24 cellular contexts compared by ENCODE assay signal in the genomic region with DNA sequence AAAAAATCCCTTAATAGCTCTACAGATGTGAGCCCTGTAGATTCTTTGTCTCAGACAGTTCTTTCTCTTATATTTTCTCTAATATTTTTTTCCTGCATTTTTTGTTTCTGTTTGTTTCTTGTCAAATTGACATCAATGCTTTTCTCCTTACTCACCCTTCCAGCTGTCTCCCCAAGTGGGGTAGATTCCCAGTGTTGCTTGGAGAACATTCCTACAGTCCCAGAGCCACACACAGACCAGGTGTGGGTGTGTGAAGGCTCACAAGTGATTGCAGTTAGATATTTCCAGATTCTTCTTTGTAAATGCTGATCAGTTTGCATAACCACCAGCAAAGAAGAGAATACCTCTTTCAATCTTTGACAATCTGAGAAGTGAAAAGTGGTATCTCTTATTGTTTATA. TPM values are rescaled to one million over a fixed set of nuclear protein-coding genes. Genes with fewer than 3 reads are reported as not detected.
DNase-seq lines count a peak whose midpoint lies in the region; ATAC-seq and TF ChIP-seq lines count a peak whose summit lies in the region.
"Had no signal": no experiment of that assay in that cellular context is flagged by ENCODE, and none has a peak within 500 bp of the region (broad histone marks: within the 10 kb centered on the region; RNA-seq: fewer than 3 reads in every experiment).

No MANE protein-coding gene starts in this region.

- ATAC-seq in activated T-cell treated with anti-CD3 and anti-CD28 coated beads, Interleukin-2, amount 50 U/mL, for 72 hours (replicated peaks in 1 of 2): no peak
- no peak for ATAC-seq in activated CD8-positive, alpha-beta T cell treated with anti-CD3 and anti-CD28 coated beads for 36 hours
- ATAC-seq in GM21723 (IDR thresholded peaks at IDR 0.05; ENCODE audit: unreplicated experiment): no peak
- ATAC-seq in left colon: no peak
- ATAC-seq: effector memory CD8-positive, alpha-beta T cell; naive thymus-derived CD4-positive, alpha-beta T cell; stimulated activated memory B cell treated with anti-CD40 and anti-IgM and Interleukin-4, amounts not matched to agents 10 μg/mL and 1 μg/mL and 100 μg/mL, for 72 hours; WTC11 had no signal

- POLR2A ChIA-PET in activated CD8-positive, alpha-beta T cell treated with anti-CD3 and anti-CD28 coated beads for 36 hours (lab: Charles Lee): interaction anchor here (0.9 to 20.0 kb wide), 2 partner anchors 11 to 158 kb away, joined by 3 to 294 read pairs; a partner anchor contains a TSS

- H3K27me3 Mint-ChIP-seq in activated T-cell treated with anti-CD3 and anti-CD28 coated beads, Interleukin-2, amount 50 U/mL, for 72 hours (ENCODE audit: low read depth): no peaks in the 10 kb centered on the region
- H3K27me3 Mint-ChIP-seq in activated CD8-positive, alpha-beta T cell treated with anti-CD3 and anti-CD28 coated beads for 36 hours: no peaks in the 10 kb centered on the region
- H3K27me3 Mint-ChIP-seq: effector memory CD8-positive, alpha-beta T cell; naive thymus-derived CD4-positive, alpha-beta T cell; stimulated activated memory B cell treated with anti-CD40 and anti-IgM and Interleukin-4, amounts not matched to agents 10 μg/mL and 1 μg/mL and 100 μg/mL, for 72 hours had no signal

- no peaks in the 10 kb centered on the region for H3K9me3 ChIP-seq in spleen
- H3K9me3 ChIP-seq: ascending aorta, esophagus muscularis mucosa, transverse colon had no signal

- CTCF ChIA-PET in activated CD8-positive, alpha-beta T cell treated with anti-CD3 and anti-CD28 coated beads for 36 hours (lab: Charles Lee): interaction anchor here (1.3 to 2.3 kb wide), 3 partner anchors 8 to 316 kb away, joined by 4 to 8 read pairs (median 4); a partner anchor contains a TSS

- peak overlapping the region in 7 of 8 donors; percentile 33 to 76 (median 57) for H3K27ac ChIP-seq in spleen
- H3K27ac ChIP-seq: transverse colon had no signal

- peak overlapping the region; percentile 74 for H3K27ac Mint-ChIP-seq in activated T-cell treated with anti-CD3 and anti-CD28 coated beads, Interleukin-2, amount 50 U/mL, for 72 hours
- peak overlapping the region; percentile 52 for H3K27ac Mint-ChIP-seq in activated CD8-positive, alpha-beta T cell treated with anti-CD3 and anti-CD28 coated beads for 36 hours
- H3K27ac Mint-ChIP-seq: HFFc6; stimulated activated memory B cell treated with anti-CD40 and anti-IgM and Interleukin-4, amounts not matched to agents 10 μg/mL and 1 μg/mL and 100 μg/mL, for 72 hours had no signal

- no peak overlapping the region for H3K4me3 ChIP-seq in spleen
- H3K4me3 ChIP-seq: ascending aorta, esophagus muscularis mucosa, transverse colon had no signal

- H3K9me3 Mint-ChIP-seq in activated T-cell treated with anti-CD3 and anti-CD28 coated beads, Interleukin-2, amount 50 U/mL, for 72 hours: no peaks in the 10 kb centered on the region
- no peaks in the 10 kb centered on the region for H3K9me3 Mint-ChIP-seq in activated CD8-positive, alpha-beta T cell treated with anti-CD3 and anti-CD28 coated beads for 36 hours
- H3K9me3 Mint-ChIP-seq: effector memory CD8-positive, alpha-beta T cell; HFFc6; naive thymus-derived CD4-positive, alpha-beta T cell; stimulated activated memory B cell treated with anti-CD40 and anti-IgM and Interleukin-4, amounts not matched to agents 10 μg/mL and 1 μg/mL and 100 μg/mL, for 72 hours; WTC11 had no signal

- no peak for TF ChIP-seq CTCF in activated CD8-positive, alpha-beta T cell treated with anti-CD3 and anti-CD28 coated beads for 36 hours (IDR thresholded peaks at IDR 0.05)
- TF ChIP-seq CTCF in spleen (IDR thresholded peaks at IDR 0.05 in 8 of 11, conservative IDR thresholded peaks at IDR 0.05 in 3 of 11): no peak

- peaks cover 13% of the 10 kb centered on the region for H3K4me1 Mint-ChIP-seq in activated T-cell treated with anti-CD3 and anti-CD28 coated beads, Interleukin-2, amount 50 U/mL, for 72 hours (ENCODE audit: low read depth)
- peaks cover 10% of the 10 kb centered on the region for H3K4me1 Mint-ChIP-seq in activated CD8-positive, alpha-beta T cell treated with anti-CD3 and anti-CD28 coated beads for 36 hours (ENCODE audit: low read depth)
- H3K4me1 Mint-ChIP-seq: WTC11 had no signal

- intact Hi-C loops in activated CD8-positive, alpha-beta T cell treated with anti-CD3 and anti-CD28 coated beads for 36 hours (cut with micrococcal nuclease): no loop called here
- intact Hi-C loops in spleen (cut with DNase I; ENCODE audit: low total_unique reads): no loop called here
- intact Hi-C loops in left colon (cut with DNase I, micrococcal nuclease): no loop called here

- H3K36me3 Mint-ChIP-seq in activated T-cell treated with anti-CD3 and anti-CD28 coated beads, Interleukin-2, amount 50 U/mL, for 72 hours (ENCODE audit: insufficient read depth in 2 of 2): peaks cover 0 to 12% of the 10 kb centered on the region in 2 donors
- peaks cover 14% of the 10 kb centered on the region for H3K36me3 Mint-ChIP-seq in activated CD8-positive, alpha-beta T cell treated with anti-CD3 and anti-CD28 coated beads for 36 hours (ENCODE audit: low read depth)

- TF ChIP-seq POLR2A in spleen (IDR thresholded peaks at IDR 0.05): no peak

- peaks cover 0 to 31% (median 1%) of the 10 kb centered on the region in 6 donors for H3K4me1 ChIP-seq in spleen
- H3K4me1 ChIP-seq: transverse colon had no signal

- DNase-seq in activated T-cell treated with anti-CD3 and anti-CD28 coated beads, Interleukin-2, amount 50 U/mL, for 72 hours: no peak
- DNase-seq in activated T-cell treated with anti-CD3 and anti-CD28 coated beads, Interleukin-2, amount 50 U/mL, for 48 hours: no peak
- no peak for DNase-seq in activated CD8-positive, alpha-beta T cell treated with anti-CD3 and anti-CD28 coated beads for 36 hours
- DNase-seq in iris pigment epithelial cell (ENCODE audit: low read depth) (peak; percentile 29), spleen (no peak), hepatic stellate cell (ENCODE audit: low spot score) (no peak), left colon (no peak)
- DNase-seq: AML-193; DND-41; effector memory CD8-positive, alpha-beta T cell; HFFc6; KBM-7; kidney glomerular epithelial cell; mesendoderm; naive thymus-derived CD4-positive, alpha-beta T cell; NCI-H1436; NCI-H2171; stimulated activated CD4-positive, alpha-beta T cell treated with anti-CD3 and anti-CD28 coated beads, Interleukin-1b, Interleukin-23, amount 100 ng/mL, for 48 hours; transverse colon had no signal

- no peaks in the 10 kb centered on the region for H3K27me3 ChIP-seq in spleen (replicated peaks in 1 of 7)
- H3K27me3 ChIP-seq: ascending aorta, esophagus muscularis mucosa, transverse colon had no signal

- no peak overlapping the region for H3K4me3 Mint-ChIP-seq in activated T-cell treated with anti-CD3 and anti-CD28 coated beads, Interleukin-2, amount 50 U/mL, for 72 hours
- no peak overlapping the region for H3K4me3 Mint-ChIP-seq in activated CD8-positive, alpha-beta T cell treated with anti-CD3 and anti-CD28 coated beads for 36 hours
- H3K4me3 Mint-ChIP-seq: effector memory CD8-positive, alpha-beta T cell; HFFc6; naive thymus-derived CD4-positive, alpha-beta T cell; stimulated activated memory B cell treated with anti-CD40 and anti-IgM and Interleukin-4, amounts not matched to agents 10 μg/mL and 1 μg/mL and 100 μg/mL, for 72 hours; WTC11 had no signal

- peaks cover 0 to 92% (median 25%) of the 10 kb centered on the region in 6 donors for H3K36me3 ChIP-seq in spleen

RNA-seq across cellular contexts. Expression of a gene that starts 7.5 kb away (rescaled TPM):
- 100 to 1,000 TPM; 118 to 119 TPM for total RNA-seq in activated T-cell treated with anti-CD3 and anti-CD28 coated beads, Interleukin-2, amount 50 U/mL, for 72 hours
- 100 to 1,000 TPM; 103 TPM for total RNA-seq in activated CD8-positive, alpha-beta T cell treated with anti-CD3 and anti-CD28 coated beads for 36 hours
- total RNA-seq in spleen (100 to 1,000 TPM; 103 to 570 (median 146) TPM), left colon (100 to 1,000 TPM; 174 to 186 TPM)
- polyA plus RNA-seq in spleen: 100 to 1,000 TPM; 118 to 157 (median 152) TPM

RNA-seq across cellular contexts. Expression of a gene that starts 8.2 kb away (rescaled TPM):
- total RNA-seq in activated T-cell treated with anti-CD3 and anti-CD28 coated beads, Interleukin-2, amount 50 U/mL, for 72 hours: 10 to 100 TPM; 22.8 to 26.8 TPM
- total RNA-seq in activated CD8-positive, alpha-beta T cell treated with anti-CD3 and anti-CD28 coated beads for 36 hours: 10 to 100 TPM; 12.4 to 17.5 TPM
- total RNA-seq in spleen (10 to 100 TPM in 6 of 7 donors, 1 to 10 TPM in 1; 8.9 to 29.7 (median 13.9) TPM), left colon (10 to 100 TPM; 24.6 to 36.0 TPM)
- polyA plus RNA-seq in spleen: 10 to 100 TPM; 14.1 to 16.9 (median 14.5) TPM

RNA-seq across cellular contexts. Expression of a gene that starts 14.0 kb away (rescaled TPM):
- 10 to 100 TPM in 1 of 2 donors, 1 to 10 TPM in 1; 9.9 to 10.4 TPM for total RNA-seq in activated T-cell treated with anti-CD3 and anti-CD28 coated beads, Interleukin-2, amount 50 U/mL, for 72 hours
- total RNA-seq in activated CD8-positive, alpha-beta T cell treated with anti-CD3 and anti-CD28 coated beads for 36 hours: 10 to 100 TPM; 11.5 to 12.7 TPM
- total RNA-seq in spleen: 10 to 100 TPM in 4 of 7 donors, 1 to 10 TPM in 3; 7.9 to 16.4 (median 10.2) TPM
- 10 to 100 TPM; 19.1 to 21.1 (median 19.2) TPM for polyA plus RNA-seq in spleen
- total RNA-seq in left colon: 1 to 10 TPM; 7.3 to 9.7 TPM

RNA-seq across cellular contexts. Expression of a gene that starts 18.5 kb away (rescaled TPM):
- total RNA-seq in activated T-cell treated with anti-CD3 and anti-CD28 coated beads, Interleukin-2, amount 50 U/mL, for 72 hours: 1,000 to 10,000 TPM; 1,144 to 1,164 TPM
- total RNA-seq in activated CD8-positive, alpha-beta T cell treated with anti-CD3 and anti-CD28 coated beads for 36 hours: 1,000 to 10,000 TPM; 1,112 to 1,137 TPM
- total RNA-seq in spleen (1,000 to 10,000 TPM in 1 of 7 donors, 100 to 1,000 TPM in 6; 528 to 1,008 (median 809) TPM), left colon (100 to 1,000 TPM; 701 to 737 TPM)
- 1,000 to 10,000 TPM; 1,501 to 2,170 (median 2,090) TPM for polyA plus RNA-seq in spleen

RNA-seq across cellular contexts. Expression of a gene that starts 18.6 kb away (rescaled TPM):
- total RNA-seq in activated T-cell treated with anti-CD3 and anti-CD28 coated beads, Interleukin-2, amount 50 U/mL, for 72 hours: 10 to 100 TPM; 73.6 to 89.8 TPM
- total RNA-seq in activated CD8-positive, alpha-beta T cell treated with anti-CD3 and anti-CD28 coated beads for 36 hours: 10 to 100 TPM; 48.7 to 53.4 TPM
- total RNA-seq in spleen (10 to 100 TPM; 31.9 to 51.2 (median 40.8) TPM), left colon (10 to 100 TPM; 47.0 to 54.5 TPM)
- polyA plus RNA-seq in spleen: 10 to 100 TPM; 20.0 to 42.4 (median 30.8) TPM
